ENCODE assay signal across 21 cellular contexts in genomic region chr1:111359376-111359775, GRCh38.
"Had no signal": no experiment of that assay in that cellular context is flagged by ENCODE, and none has a peak within 500 bp of the region (broad histone marks: within the 10 kb centered on the region; RNA-seq: fewer than 3 reads in every experiment).

No MANE protein-coding gene starts in this region.

- H3K4me3 ChIP-seq: colonic mucosa, gastrocnemius medialis, lung, psoas muscle, right lobe of liver, suprapubic skin, thyroid gland, upper lobe of left lung had no signal

- H2AFZ ChIP-seq: parathyroid adenoma had no signal

- H3K4me1 Mint-ChIP-seq: naive B cell; nephron; stimulated activated effector memory CD8-positive, alpha-beta T cell treated with anti-CD3 and anti-CD28 coated beads, Interleukin-12 subunit alpha, Interleukin-12 subunit beta, amount 100 ng/mL, for 72 hours had no signal

- H3K4me3 Mint-ChIP-seq: naive B cell; nephron; stimulated activated effector memory CD8-positive, alpha-beta T cell treated with anti-CD3 and anti-CD28 coated beads, Interleukin-12 subunit alpha, Interleukin-12 subunit beta, amount 100 ng/mL, for 72 hours had no signal

- H3K36me3 Mint-ChIP-seq: naive B cell; stimulated activated effector memory CD8-positive, alpha-beta T cell treated with anti-CD3 and anti-CD28 coated beads, Interleukin-12 subunit alpha, Interleukin-12 subunit beta, amount 100 ng/mL, for 72 hours had no signal

- H3K9me3 ChIP-seq: colonic mucosa, gastrocnemius medialis, psoas muscle, right lobe of liver, suprapubic skin, thyroid gland, upper lobe of left lung had no signal

- H3K36me3 ChIP-seq: colonic mucosa, gastrocnemius medialis, right lobe of liver, suprapubic skin, thyroid gland, upper lobe of left lung had no signal

- ATAC-seq: esophagus mucosa; gastrocnemius medialis; left colon; left ventricle myocardium superior; psoas muscle; right lobe of liver; stimulated activated effector memory CD8-positive, alpha-beta T cell treated with anti-CD3 and anti-CD28 coated beads, Interleukin-12 subunit alpha, Interleukin-12 subunit beta, amount 100 ng/mL, for 72 hours; stimulated activated naive CD8-positive, alpha-beta T cell treated with anti-CD3 and anti-CD28 coated beads, Interleukin-15, Interleukin-2, amounts not matched to agents 100 U/mL and 50 U/mL, for 24 hours had no signal

- H3K27ac Mint-ChIP-seq: stimulated activated effector memory CD8-positive, alpha-beta T cell treated with anti-CD3 and anti-CD28 coated beads, Interleukin-12 subunit alpha, Interleukin-12 subunit beta, amount 100 ng/mL, for 72 hours had no signal

- DNase-seq: colonic mucosa; dermis blood vessel endothelial cell; gastrocnemius medialis; left colon; left ventricle myocardium superior; mesenchymal stem cell; naive B cell; psoas muscle; retina; right lobe of liver; stimulated activated CD4-positive, alpha-beta T cell treated with anti-CD3 and anti-CD28 coated beads, Interleukin-4, amount 100 ng/mL, for 1 hour; stimulated activated CD8-positive, alpha-beta memory T cell treated with anti-CD3 and anti-CD28 coated beads, Interleukin-4, amount 100 ng/mL, for 48 hours; stimulated activated naive CD8-positive, alpha-beta T cell treated with anti-CD3 and anti-CD28 coated beads, Interleukin-15, Interleukin-2, amounts not matched to agents 100 U/mL and 50 U/mL, for 24 hours; thyroid gland; upper lobe of left lung had no signal

- H3K27ac ChIP-seq: colonic mucosa, gastrocnemius medialis, parathyroid adenoma, psoas muscle, right lobe of liver, suprapubic skin, thyroid gland, upper lobe of left lung had no signal

- H3K4me1 ChIP-seq: colonic mucosa, gastrocnemius medialis, parathyroid adenoma, psoas muscle, right lobe of liver, suprapubic skin, thyroid gland, upper lobe of left lung had no signal

- H3K27me3 ChIP-seq: colonic mucosa, gastrocnemius medialis, right lobe of liver, suprapubic skin, thyroid gland, upper lobe of left lung had no signal

- H3K9me3 Mint-ChIP-seq: naive B cell; stimulated activated effector memory CD8-positive, alpha-beta T cell treated with anti-CD3 and anti-CD28 coated beads, Interleukin-12 subunit alpha, Interleukin-12 subunit beta, amount 100 ng/mL, for 72 hours had no signal

- H3K79me2 ChIP-seq: parathyroid adenoma had no signal
